1 cellular context compared by ENCODE assay signal in the genomic region with DNA sequence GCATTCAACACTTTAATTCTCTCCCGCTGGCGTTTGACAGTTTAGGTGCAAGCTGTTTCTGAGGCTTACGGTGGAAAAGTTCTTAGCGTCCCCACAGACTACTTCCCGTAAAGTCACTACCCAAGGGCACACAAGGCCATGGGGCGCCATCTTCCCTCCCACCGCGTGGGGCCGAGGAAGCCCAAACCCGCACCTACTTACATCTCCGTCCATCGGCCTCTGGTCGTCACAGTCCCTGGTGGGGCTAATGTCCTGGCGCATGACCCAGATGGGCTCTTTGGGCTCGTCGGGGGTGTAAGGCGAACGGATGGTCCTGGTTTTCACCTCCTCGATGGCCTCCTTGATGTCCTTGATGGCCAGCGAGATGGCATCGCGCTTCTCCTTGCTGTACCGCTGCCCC.
TF ChIP-seq lines count a peak whose summit lies in the region.

No MANE protein-coding gene starts in this region.

TF ChIP-seq in H1, 55 proteins besides CTCF, POLR2A, EP300 and RAD21:
- TF ChIP-seq, protein P1, sequence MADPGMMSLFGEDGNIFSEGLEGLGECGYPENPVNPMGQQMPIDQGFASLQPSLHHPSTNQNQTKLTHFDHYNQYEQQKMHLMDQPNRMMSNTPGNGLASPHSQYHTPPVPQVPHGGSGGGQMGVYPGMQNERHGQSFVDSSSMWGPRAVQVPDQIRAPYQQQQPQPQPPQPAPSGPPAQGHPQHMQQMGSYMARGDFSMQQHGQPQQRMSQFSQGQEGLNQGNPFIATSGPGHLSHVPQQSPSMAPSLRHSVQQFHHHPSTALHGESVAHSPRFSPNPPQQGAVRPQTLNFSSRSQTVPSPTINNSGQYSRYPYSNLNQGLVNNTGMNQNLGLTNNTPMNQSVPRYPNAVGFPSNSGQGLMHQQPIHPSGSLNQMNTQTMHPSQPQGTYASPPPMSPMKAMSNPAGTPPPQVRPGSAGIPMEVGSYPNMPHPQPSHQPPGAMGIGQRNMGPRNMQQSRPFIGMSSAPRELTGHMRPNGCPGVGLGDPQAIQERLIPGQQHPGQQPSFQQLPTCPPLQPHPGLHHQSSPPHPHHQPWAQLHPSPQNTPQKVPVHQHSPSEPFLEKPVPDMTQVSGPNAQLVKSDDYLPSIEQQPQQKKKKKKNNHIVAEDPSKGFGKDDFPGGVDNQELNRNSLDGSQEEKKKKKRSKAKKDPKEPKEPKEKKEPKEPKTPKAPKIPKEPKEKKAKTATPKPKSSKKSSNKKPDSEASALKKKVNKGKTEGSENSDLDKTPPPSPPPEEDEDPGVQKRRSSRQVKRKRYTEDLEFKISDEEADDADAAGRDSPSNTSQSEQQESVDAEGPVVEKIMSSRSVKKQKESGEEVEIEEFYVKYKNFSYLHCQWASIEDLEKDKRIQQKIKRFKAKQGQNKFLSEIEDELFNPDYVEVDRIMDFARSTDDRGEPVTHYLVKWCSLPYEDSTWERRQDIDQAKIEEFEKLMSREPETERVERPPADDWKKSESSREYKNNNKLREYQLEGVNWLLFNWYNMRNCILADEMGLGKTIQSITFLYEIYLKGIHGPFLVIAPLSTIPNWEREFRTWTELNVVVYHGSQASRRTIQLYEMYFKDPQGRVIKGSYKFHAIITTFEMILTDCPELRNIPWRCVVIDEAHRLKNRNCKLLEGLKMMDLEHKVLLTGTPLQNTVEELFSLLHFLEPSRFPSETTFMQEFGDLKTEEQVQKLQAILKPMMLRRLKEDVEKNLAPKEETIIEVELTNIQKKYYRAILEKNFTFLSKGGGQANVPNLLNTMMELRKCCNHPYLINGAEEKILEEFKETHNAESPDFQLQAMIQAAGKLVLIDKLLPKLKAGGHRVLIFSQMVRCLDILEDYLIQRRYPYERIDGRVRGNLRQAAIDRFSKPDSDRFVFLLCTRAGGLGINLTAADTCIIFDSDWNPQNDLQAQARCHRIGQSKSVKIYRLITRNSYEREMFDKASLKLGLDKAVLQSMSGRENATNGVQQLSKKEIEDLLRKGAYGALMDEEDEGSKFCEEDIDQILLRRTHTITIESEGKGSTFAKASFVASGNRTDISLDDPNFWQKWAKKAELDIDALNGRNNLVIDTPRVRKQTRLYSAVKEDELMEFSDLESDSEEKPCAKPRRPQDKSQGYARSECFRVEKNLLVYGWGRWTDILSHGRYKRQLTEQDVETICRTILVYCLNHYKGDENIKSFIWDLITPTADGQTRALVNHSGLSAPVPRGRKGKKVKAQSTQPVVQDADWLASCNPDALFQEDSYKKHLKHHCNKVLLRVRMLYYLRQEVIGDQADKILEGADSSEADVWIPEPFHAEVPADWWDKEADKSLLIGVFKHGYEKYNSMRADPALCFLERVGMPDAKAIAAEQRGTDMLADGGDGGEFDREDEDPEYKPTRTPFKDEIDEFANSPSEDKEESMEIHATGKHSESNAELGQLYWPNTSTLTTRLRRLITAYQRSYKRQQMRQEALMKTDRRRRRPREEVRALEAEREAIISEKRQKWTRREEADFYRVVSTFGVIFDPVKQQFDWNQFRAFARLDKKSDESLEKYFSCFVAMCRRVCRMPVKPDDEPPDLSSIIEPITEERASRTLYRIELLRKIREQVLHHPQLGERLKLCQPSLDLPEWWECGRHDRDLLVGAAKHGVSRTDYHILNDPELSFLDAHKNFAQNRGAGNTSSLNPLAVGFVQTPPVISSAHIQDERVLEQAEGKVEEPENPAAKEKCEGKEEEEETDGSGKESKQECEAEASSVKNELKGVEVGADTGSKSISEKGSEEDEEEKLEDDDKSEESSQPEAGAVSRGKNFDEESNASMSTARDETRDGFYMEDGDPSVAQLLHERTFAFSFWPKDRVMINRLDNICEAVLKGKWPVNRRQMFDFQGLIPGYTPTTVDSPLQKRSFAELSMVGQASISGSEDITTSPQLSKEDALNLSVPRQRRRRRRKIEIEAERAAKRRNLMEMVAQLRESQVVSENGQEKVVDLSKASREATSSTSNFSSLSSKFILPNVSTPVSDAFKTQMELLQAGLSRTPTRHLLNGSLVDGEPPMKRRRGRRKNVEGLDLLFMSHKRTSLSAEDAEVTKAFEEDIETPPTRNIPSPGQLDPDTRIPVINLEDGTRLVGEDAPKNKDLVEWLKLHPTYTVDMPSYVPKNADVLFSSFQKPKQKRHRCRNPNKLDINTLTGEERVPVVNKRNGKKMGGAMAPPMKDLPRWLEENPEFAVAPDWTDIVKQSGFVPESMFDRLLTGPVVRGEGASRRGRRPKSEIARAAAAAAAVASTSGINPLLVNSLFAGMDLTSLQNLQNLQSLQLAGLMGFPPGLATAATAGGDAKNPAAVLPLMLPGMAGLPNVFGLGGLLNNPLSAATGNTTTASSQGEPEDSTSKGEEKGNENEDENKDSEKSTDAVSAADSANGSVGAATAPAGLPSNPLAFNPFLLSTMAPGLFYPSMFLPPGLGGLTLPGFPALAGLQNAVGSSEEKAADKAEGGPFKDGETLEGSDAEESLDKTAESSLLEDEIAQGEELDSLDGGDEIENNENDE (IDR thresholded peaks at IDR 0.05; ENCODE audit: insufficient replicate concordance, low read length): no peak
- TF ChIP-seq TAF1 (IDR thresholded peaks at IDR 0.05; ENCODE audit: low read depth, low read length): no peak
- TF ChIP-seq KDM1A (IDR thresholded peaks at IDR 0.05; ENCODE audit: borderline replicate concordance, low read length): no peak
- no peak for TF ChIP-seq KDM5A (IDR thresholded peaks at IDR 0.05; ENCODE audit: low read length)
- no peak for TF ChIP-seq YY1 (IDR thresholded peaks at IDR 0.05; ENCODE audit: low read depth, low read length)
- no peak for TF ChIP-seq JUND (IDR thresholded peaks at IDR 0.05; ENCODE audit: low read length)
- TF ChIP-seq RFX5 (IDR thresholded peaks at IDR 0.05; ENCODE audit: borderline replicate concordance, low read depth, low read length): no peak
- TF ChIP-seq HDAC6 (IDR thresholded peaks at IDR 0.05; ENCODE audit: low read depth, low read length): no peak
- no peak for TF ChIP-seq SRF (IDR thresholded peaks at IDR 0.05; ENCODE audit: low read depth, low read length)
- TF ChIP-seq KDM4A (IDR thresholded peaks at IDR 0.05; ENCODE audit: low read depth, low read length, severe bottlenecking): no peak
- TF ChIP-seq SUZ12 (IDR thresholded peaks at IDR 0.05; ENCODE audit: low read length): no peak
- TF ChIP-seq RNF2 (IDR thresholded peaks at IDR 0.05; ENCODE audit: borderline replicate concordance, low read depth, low read length, missing control alignments, poor library complexity, severe bottlenecking): no peak
TF ChIP-seq in H1: peak in this region for 0.
